In genomic region chr15:85582076-85582718, GRCh38 we compare ENCODE assay signal across 8 cellular contexts.
A peak's percentile ranks its signal among the peaks of the same experiment; 100 is the strongest.
DNase-seq lines count a peak whose midpoint lies in the region; ATAC-seq and TF ChIP-seq lines count a peak whose summit lies in the region.

No MANE protein-coding gene starts in this region.

- H3K4me3 ChIP-seq in AG10803 (ENCODE audit: low read length) (no peak overlapping the region; the same call in 1 of the 2 replicates), breast epithelium (peak overlapping the region; percentile 28 to 54 (median 40)), mononuclear cell (ENCODE audit: low read length) (peak overlapping the region; percentile 42)
- peak overlapping the region; percentile 52 for H3K4me3 ChIP-seq in Jurkat, Clone E6-1 (ENCODE audit: low read length)

- H3K4me1 ChIP-seq in breast epithelium (peaks cover 0 to 14% of the 10 kb centered on the region in 2 donors), mononuclear cell (ENCODE audit: insufficient read depth, low read length) (peaks cover 75% of the 10 kb centered on the region)

- H3K9me3 ChIP-seq in breast epithelium (no peaks in the 10 kb centered on the region), mononuclear cell (ENCODE audit: low read depth, low read length) (no peaks in the 10 kb centered on the region)

- no peak for TF ChIP-seq POLR2A in breast epithelium (IDR thresholded peaks at IDR 0.05)

- intact Hi-C loops in breast epithelium (cut with DNase I; ENCODE audit: low total_unique reads): no loop called here

- peak overlapping the region; percentile 80 to 84 for H3K27ac ChIP-seq in breast epithelium

- DNase-seq in AG10803 (ENCODE audit: low read depth) (peak; percentile 61), breast epithelium (ENCODE audit: low spot score in 2 of 2) (no peak), omental fat pad (ENCODE audit: low spot score) (no peak), cerebellar cortex (ENCODE audit: low spot score) (no peak)
- DNase-seq in Jurkat, Clone E6-1 (ENCODE audit: low read depth, low spot score): no peak

- no peaks in the 10 kb centered on the region for H3K27me3 ChIP-seq in breast epithelium
- no peaks in the 10 kb centered on the region for H3K27me3 ChIP-seq in mononuclear cell (ENCODE audit: insufficient read depth, low read length)

- TF ChIP-seq CTCF in AG10803 (conservative IDR thresholded peaks at IDR 0.05; ENCODE audit: low read length): no peak
- TF ChIP-seq CTCF in breast epithelium (IDR thresholded peaks at IDR 0.05): no peak
- no peak for TF ChIP-seq CTCF in omental fat pad (IDR thresholded peaks at IDR 0.05)

- H3K36me3 ChIP-seq in breast epithelium: no peaks in the 10 kb centered on the region

- ATAC-seq in GM19395 (IDR thresholded peaks at IDR 0.05; ENCODE audit: unreplicated experiment) (peak; percentile 29), omental fat pad (ENCODE audit: low FRiP score) (no peak), HG02981 (IDR thresholded peaks at IDR 0.05; ENCODE audit: unreplicated experiment) (no peak)
